ENCODE assay signal across 7 cellular contexts in the genomic region with DNA sequence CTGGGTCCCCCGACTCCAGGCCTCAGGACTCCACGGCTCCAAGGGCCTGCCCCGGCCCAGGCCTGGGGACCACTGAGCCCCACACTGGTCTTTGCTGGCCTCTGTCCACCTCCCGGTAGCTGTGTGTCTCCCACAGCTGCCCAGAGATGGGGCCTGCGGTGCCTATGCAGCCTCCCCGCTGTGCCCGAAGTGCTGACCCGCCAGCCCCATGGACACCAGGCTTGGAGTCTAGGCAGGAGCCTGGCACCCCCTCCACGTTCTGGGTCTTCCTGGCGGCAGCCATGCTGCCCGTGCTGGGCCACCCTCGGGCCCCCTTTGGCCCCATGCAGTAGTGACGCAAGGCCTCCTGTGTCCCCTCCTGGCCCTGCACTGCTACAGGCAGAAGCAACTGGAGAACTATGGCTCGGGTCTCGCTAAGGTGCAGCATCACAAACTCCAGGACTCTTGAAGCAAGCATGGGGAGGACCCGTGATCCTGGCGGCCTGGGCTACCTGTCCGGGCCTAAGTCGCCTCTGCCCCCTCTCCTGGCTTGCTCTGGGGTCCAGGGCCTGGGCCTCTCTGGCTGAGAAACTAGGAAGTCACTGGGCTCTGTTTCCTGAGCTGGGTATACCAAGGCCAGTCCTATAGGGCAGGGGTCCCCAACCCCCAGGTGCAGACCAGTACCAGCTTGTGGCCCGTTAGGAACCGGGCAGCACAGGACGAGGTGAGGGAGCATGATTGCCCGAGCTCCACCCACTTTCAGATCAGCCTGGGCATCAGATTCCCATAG. TPM values are rescaled to one million over a fixed set of nuclear protein-coding genes. Genes with fewer than 3 reads are reported as not detected.
A peak's percentile ranks its signal among the peaks of the same experiment; 100 is the strongest.
DNase-seq lines count a peak whose midpoint lies in the region; TF ChIP-seq lines count a peak whose summit lies in the region.
"Had no signal": no experiment of that assay in that cellular context is flagged by ENCODE, and none has a peak within 500 bp of the region (broad histone marks: within the 10 kb centered on the region; RNA-seq: fewer than 3 reads in every experiment).

No MANE protein-coding gene starts in this region.

- H3K79me2 ChIP-seq in Karpas-422 (ENCODE audit: low read length), result peaks cover 25% of the 10 kb centered on the region
- peaks cover 19% of the 10 kb centered on the region for H3K79me2 ChIP-seq in smooth muscle cell (ENCODE audit: low read depth)

- DNase-seq in GM12864 (ENCODE audit: low read depth) (no peak), Karpas-422 (peak; percentile 65), epithelial cell of proximal tubule (ENCODE audit: low read depth) (no peak), smooth muscle cell (lab: John Stamatoyannopoulos, UW; ENCODE audit: unreplicated experiment) (no peak), Kasumi-1 (lab: John Stamatoyannopoulos, UW) (no peak), T1000 (lab: John Stamatoyannopoulos, UW) (no peak)

- peak overlapping the region; percentile 98 for H3K4me2 ChIP-seq in Karpas-422 (ENCODE audit: low read depth, low read length, poor library complexity, severe bottlenecking)
- peak overlapping the region; percentile 97 for H3K4me2 ChIP-seq in smooth muscle cell

- peaks cover 19% of the 10 kb centered on the region for H3K36me3 ChIP-seq in Karpas-422 (ENCODE audit: insufficient read depth, low read length)
- H3K36me3 ChIP-seq in smooth muscle cell (ENCODE audit: low read depth), result no peaks in the 10 kb centered on the region

- H2AFZ ChIP-seq in Karpas-422 (ENCODE audit: low read length) (no peak overlapping the region), smooth muscle cell (ENCODE audit: low read depth) (peak overlapping the region; percentile 35)

- H3K27me3 ChIP-seq in Karpas-422 (ENCODE audit: low read length), result no peaks in the 10 kb centered on the region
- H3K27me3 ChIP-seq in smooth muscle cell (ENCODE audit: low read depth), result no peaks in the 10 kb centered on the region

- H4K20me1 ChIP-seq in Karpas-422 (ENCODE audit: insufficient read depth, low read depth, low read length) (peaks cover 11% of the 10 kb centered on the region; the same call in 1 of the 2 replicates), smooth muscle cell (ENCODE audit: low read depth) (no peaks in the 10 kb centered on the region)

- H3K9me3 ChIP-seq in Karpas-422 (ENCODE audit: low read length) (no peaks in the 10 kb centered on the region), smooth muscle cell (replicated peaks; ENCODE audit: low read depth) (no peaks in the 10 kb centered on the region)

- H3K4me1 ChIP-seq in Karpas-422 (ENCODE audit: low read length) (peaks cover 49% of the 10 kb centered on the region), smooth muscle cell (ENCODE audit: low read depth) (peaks cover 15% of the 10 kb centered on the region)

- no peak for TF ChIP-seq CTCF in GM12864 (IDR thresholded peaks at IDR 0.05; ENCODE audit: low read depth, low read length, missing control alignments)
- TF ChIP-seq CTCF in epithelial cell of proximal tubule (conservative IDR thresholded peaks at IDR 0.05; ENCODE audit: low read depth, low read length), result no peak
- TF ChIP-seq CTCF in smooth muscle cell (IDR thresholded peaks at IDR 0.05; ENCODE audit: borderline replicate concordance, insufficient read depth, poor library complexity, severe bottlenecking), result no peak

- H3K9me2 ChIP-seq in Karpas-422 (replicated peaks; ENCODE audit: insufficient read depth, low read length), result no peaks in the 10 kb centered on the region

- H3K9ac ChIP-seq in Karpas-422 (ENCODE audit: low read length) (peak overlapping the region; percentile 97), smooth muscle cell (ENCODE audit: low read depth) (peak overlapping the region; percentile 99)

- H3F3A ChIP-seq in smooth muscle cell (ENCODE audit: low read depth), result no peaks in the 10 kb centered on the region

- peak overlapping the region; percentile 97 for H3K27ac ChIP-seq in Karpas-422 (ENCODE audit: low read length)
- H3K27ac ChIP-seq in smooth muscle cell (ENCODE audit: low read depth), result peak overlapping the region; percentile 94

- 84% methylated on average over 22 of the region's 23 CpGs for WGBS in smooth muscle cell (ENCODE audit: low lambda C conversion rate)

- H3K4me3 ChIP-seq in GM12864 (ENCODE audit: low read depth, low read length) (peak overlapping the region; percentile 93), Karpas-422 (ENCODE audit: low read length) (peak overlapping the region; percentile 96), epithelial cell of proximal tubule (ENCODE audit: low read depth, low read length) (peak overlapping the region; percentile 98), smooth muscle cell (peak overlapping the region; percentile 87)

RNA-seq across cellular contexts. Expression of gene MYL5, which starts 0.9 kb away (rescaled TPM):
- total RNA-seq in Karpas-422 (2014; rRNA removed; shearing (Covaris generic); ENCODE audit: low replicate concordance), result 50.5 and 72.2 TPM in 2 replicates
- total RNA-seq in epithelial cell of proximal tubule (4.0 and 6.3 TPM in 2 replicates), smooth muscle cell (6.8 and 22.1 TPM in 2 replicates)
- 6.7 and 12.5 TPM in 2 replicates for polyA plus RNA-seq in smooth muscle cell

RNA-seq across cellular contexts. Expression of gene ATP5ME, which starts 1.1 kb away (rescaled TPM):
- total RNA-seq in Karpas-422 (2014; rRNA removed; shearing (Covaris generic); ENCODE audit: low replicate concordance), result 334 and 357 TPM in 2 replicates
- 138 and 192 TPM in 2 replicates for total RNA-seq in epithelial cell of proximal tubule
- 95.4 and 152 TPM in 2 replicates for total RNA-seq in smooth muscle cell
- polyA plus RNA-seq in smooth muscle cell, result 699 and 733 TPM in 2 replicates

RNA-seq across cellular contexts. Expression of gene SLC49A3, which starts 13.7 kb away (rescaled TPM):
- not detected in 2 replicates for total RNA-seq in Karpas-422 (2014; rRNA removed; shearing (Covaris generic); ENCODE audit: low replicate concordance)
- total RNA-seq in epithelial cell of proximal tubule (2.9 and 4.1 TPM in 2 replicates), smooth muscle cell (15.6 and 26.4 TPM in 2 replicates)
- 40.2 and 40.3 TPM in 2 replicates for polyA plus RNA-seq in smooth muscle cell
- total RNA-seq: RPMI7951 had no signal

RNA-seq across cellular contexts. Expression of gene PCGF3, which starts 30.4 kb away (rescaled TPM):
- total RNA-seq in Karpas-422 (2014; rRNA removed; shearing (Covaris generic); ENCODE audit: low replicate concordance), result 18.0 and 18.7 TPM in 2 replicates
- total RNA-seq in epithelial cell of proximal tubule, result 34.6 and 35.2 TPM in 2 replicates
- 45.4 and 57.5 TPM in 2 replicates for total RNA-seq in smooth muscle cell
- 29.6 and 30.9 TPM in 2 replicates for polyA plus RNA-seq in smooth muscle cell

RNA-seq across cellular contexts. Expression of gene PDE6B, which starts 49.8 kb away (rescaled TPM):
- not detected in 2 replicates for total RNA-seq in Karpas-422 (2014; rRNA removed; shearing (Covaris generic); ENCODE audit: low replicate concordance)
- total RNA-seq in epithelial cell of proximal tubule (4.1 and 5.7 TPM in 2 replicates), smooth muscle cell (5.1 and 9.8 TPM in 2 replicates)
- 7.6 and 9.0 TPM in 2 replicates for polyA plus RNA-seq in smooth muscle cell
- total RNA-seq: RPMI7951 had no signal
